10 cellular contexts compared by ENCODE assay signal in the genomic region with DNA sequence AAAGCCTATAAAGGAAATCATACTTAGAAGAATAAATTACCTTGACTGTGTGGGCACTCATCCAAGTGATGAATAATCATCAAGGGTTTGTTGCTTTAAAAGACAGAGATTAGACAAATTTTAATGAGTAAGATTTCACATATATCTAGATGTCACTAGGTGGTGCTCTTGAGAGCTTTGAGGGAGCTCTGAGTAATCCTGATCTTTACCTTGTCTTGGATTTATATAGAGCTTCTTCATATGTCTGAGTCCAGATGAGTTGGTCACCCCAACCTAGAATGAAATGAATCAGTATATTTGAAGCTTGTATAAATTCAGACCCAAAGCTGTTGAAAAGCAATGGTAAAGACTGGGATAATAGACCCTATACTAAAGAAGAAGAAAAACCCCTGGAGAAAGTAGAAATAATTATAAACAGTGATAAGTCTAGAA. TPM values are rescaled to one million over a fixed set of nuclear protein-coding genes. Genes with fewer than 3 reads are reported as not detected.
DNase-seq lines count a peak whose midpoint lies in the region; ATAC-seq, FAIRE-seq and TF ChIP-seq lines count a peak whose summit lies in the region.
"Had no signal": no experiment of that assay in that cellular context is flagged by ENCODE, and none has a peak within 500 bp of the region (broad histone marks: within the 10 kb centered on the region; RNA-seq: fewer than 3 reads in every experiment).

No MANE protein-coding gene starts in this region.

- no peaks in the 10 kb centered on the region for H3K4me1 Mint-ChIP-seq in activated CD8-positive, alpha-beta T cell treated with anti-CD3 and anti-CD28 coated beads, Interleukin-2, amount 10 ng/mL, durations not matched to agents 7 days and 5 days (ENCODE audit: low read depth)
- H3K4me1 Mint-ChIP-seq: CD4-positive, alpha-beta memory T cell had no signal

- H3K27ac ChIP-seq in upper lobe of right lung: no peak overlapping the region
- H3K27ac ChIP-seq in aorta (ENCODE audit: low read depth in 1 of 2, low read length in 2 of 2): no peak overlapping the region

- no peaks in the 10 kb centered on the region for H3K9me3 Mint-ChIP-seq in activated CD8-positive, alpha-beta T cell treated with anti-CD3 and anti-CD28 coated beads, Interleukin-2, amount 10 ng/mL, durations not matched to agents 7 days and 5 days (ENCODE audit: insufficient read depth)
- H3K9me3 Mint-ChIP-seq: CD4-positive, alpha-beta memory T cell; stimulated activated naive CD8-positive, alpha-beta T cell treated with anti-CD3 and anti-CD28 coated beads, Interleukin-15, Interleukin-2, amounts not matched to agents 100 ng/mL and 50 ng/mL, for 24 hours had no signal

- TF ChIP-seq CTCF in upper lobe of right lung (IDR thresholded peaks at IDR 0.05): peak; percentile 48

- ATAC-seq in HG02678 (IDR thresholded peaks at IDR 0.05; ENCODE audit: unreplicated experiment): peak; percentile 75
- ATAC-seq in activated CD8-positive, alpha-beta T cell treated with anti-CD3 and anti-CD28 coated beads, Interleukin-2, amount 10 ng/mL, durations not matched to agents 7 days and 5 days: peak; percentile 55
- ATAC-seq in upper lobe of right lung: peak; percentile 68
- no peak for ATAC-seq in aorta (ENCODE audit: low FRiP score)

- no peaks in the 10 kb centered on the region for H3K36me3 ChIP-seq in upper lobe of right lung
- no peaks in the 10 kb centered on the region for H3K36me3 ChIP-seq in aorta (ENCODE audit: control insufficient read depth in 1 of 2, insufficient read depth in 2 of 2, low read length in 1 of 2)

- H3K27me3 ChIP-seq in upper lobe of right lung: no peaks in the 10 kb centered on the region
- no peaks in the 10 kb centered on the region for H3K27me3 ChIP-seq in aorta (ENCODE audit: control insufficient read depth in 1 of 2, insufficient read depth in 2 of 2, low read length in 1 of 2)

- FAIRE-seq in islet of Langerhans (lab: Jason Lieb, UNC): peak; percentile 86

- intact Hi-C loops in upper lobe of right lung (cut with DNase I) (no loop called here), aorta (cut with DNase I) (loop anchor here (2.0 to 5.0 kb wide), 2 partner anchors 116 to 118 kb away; no protein-coding TSS in a partner anchor)

- peak; percentile 58 for DNase-seq in NCI-H510A treated with DMSO at 0.1 percent for 48 hours (lab: John Stamatoyannopoulos, UW)
- DNase-seq in NCI-H510A (lab: John Stamatoyannopoulos, UW): no peak
- peak; percentile 67 for DNase-seq in NCI-H2171 treated with DMSO at 0.1 percent for 48 hours (lab: John Stamatoyannopoulos, UW)
- DNase-seq in activated CD8-positive, alpha-beta T cell treated with anti-CD3 and anti-CD28 coated beads, Interleukin-2, amount 10 ng/mL, durations not matched to agents 7 days and 5 days: no peak
- no peak for DNase-seq in upper lobe of right lung
- no peak for DNase-seq in aorta

- H3K4me1 ChIP-seq in upper lobe of right lung: no peaks in the 10 kb centered on the region
- H3K4me1 ChIP-seq in aorta (ENCODE audit: control insufficient read depth in 1 of 2, insufficient read depth in 2 of 2, low read length in 2 of 2): no peaks in the 10 kb centered on the region

- CTCF ChIA-PET in activated CD8-positive, alpha-beta T cell treated with anti-CD3 and anti-CD28 coated beads, Interleukin-2, amount 10 ng/mL, durations not matched to agents 7 days and 5 days (lab: Charles Lee): interaction anchor here (0.7 to 2.6 kb wide), 10 partner anchors 8 to 120 kb away, joined by 3 to 13 read pairs (median 3); a partner anchor contains a TSS

- POLR2A ChIA-PET in activated CD8-positive, alpha-beta T cell treated with anti-CD3 and anti-CD28 coated beads, Interleukin-2, amount 10 ng/mL, durations not matched to agents 7 days and 5 days (lab: Charles Lee): no interaction called here

- no peaks in the 10 kb centered on the region for H3K36me3 Mint-ChIP-seq in activated CD8-positive, alpha-beta T cell treated with anti-CD3 and anti-CD28 coated beads, Interleukin-2, amount 10 ng/mL, durations not matched to agents 7 days and 5 days (ENCODE audit: low read depth)
- H3K36me3 Mint-ChIP-seq: CD4-positive, alpha-beta memory T cell had no signal

- no peaks in the 10 kb centered on the region for H3K9me3 ChIP-seq in upper lobe of right lung
- H3K9me3 ChIP-seq in aorta (ENCODE audit: control insufficient read depth, low read length): no peaks in the 10 kb centered on the region

- no peak overlapping the region for H3K4me3 ChIP-seq in upper lobe of right lung
- no peak overlapping the region for H3K4me3 ChIP-seq in aorta (ENCODE audit: low read length in 2 of 2)

- peaks cover 8% of the 10 kb centered on the region for H3K27me3 Mint-ChIP-seq in activated CD8-positive, alpha-beta T cell treated with anti-CD3 and anti-CD28 coated beads, Interleukin-2, amount 10 ng/mL, durations not matched to agents 7 days and 5 days (ENCODE audit: low read depth)

- H3K27ac Mint-ChIP-seq in activated CD8-positive, alpha-beta T cell treated with anti-CD3 and anti-CD28 coated beads, Interleukin-2, amount 10 ng/mL, durations not matched to agents 7 days and 5 days: no peak overlapping the region
- H3K27ac Mint-ChIP-seq: stimulated activated naive CD8-positive, alpha-beta T cell treated with anti-CD3 and anti-CD28 coated beads, Interleukin-15, Interleukin-2, amounts not matched to agents 100 ng/mL and 50 ng/mL, for 24 hours had no signal

- no peak overlapping the region for H3K4me3 Mint-ChIP-seq in activated CD8-positive, alpha-beta T cell treated with anti-CD3 and anti-CD28 coated beads, Interleukin-2, amount 10 ng/mL, durations not matched to agents 7 days and 5 days
- H3K4me3 Mint-ChIP-seq: CD4-positive, alpha-beta memory T cell; stimulated activated naive CD8-positive, alpha-beta T cell treated with anti-CD3 and anti-CD28 coated beads, Interleukin-15, Interleukin-2, amounts not matched to agents 100 ng/mL and 50 ng/mL, for 24 hours had no signal

RNA-seq across cellular contexts. Expression of a gene that starts 3.7 kb away (rescaled TPM):
- total RNA-seq in activated CD8-positive, alpha-beta T cell treated with anti-CD3 and anti-CD28 coated beads, Interleukin-2, amount 10 ng/mL, durations not matched to agents 7 days and 5 days: not detected
- total RNA-seq in upper lobe of right lung (66.3 TPM), aorta (not detected)
- polyA plus RNA-seq in aorta: 10 to 100 TPM in 1 of 2 donors, under 1 TPM in 1; 0.10 to 19.8 TPM
- total RNA-seq: CD4-positive, alpha-beta memory T cell had no signal
- polyA plus RNA-seq: CD4-positive, alpha-beta memory T cell had no signal

RNA-seq across cellular contexts. Expression of a gene that starts 47.6 kb away (rescaled TPM):
- 1 to 10 TPM in 1 of 2 experiments, under 1 TPM in 1; 0.81 to 1.3 TPM for total RNA-seq in activated CD8-positive, alpha-beta T cell treated with anti-CD3 and anti-CD28 coated beads, Interleukin-2, amount 10 ng/mL, durations not matched to agents 7 days and 5 days
- total RNA-seq in upper lobe of right lung (185 TPM), aorta (10 to 100 TPM in 1 of 2 donors, 1 to 10 TPM in 1; 8.5 to 20.9 TPM)
- 1 to 10 TPM; 1.5 to 7.9 TPM for polyA plus RNA-seq in aorta
- total RNA-seq: CD4-positive, alpha-beta memory T cell had no signal

Comparison
In these comparisons a context has a peak if more than half of its experiments do, and no peak if none do; other contexts are left out.
1. DNase-seq: peak in NCI-H510A treated with DMSO at 0.1 percent for 48 hours (single experiment) and NCI-H2171 treated with DMSO at 0.1 percent for 48 hours (single experiment); none in NCI-H510A (single experiment), activated CD8-positive, alpha-beta T cell treated with anti-CD3 and anti-CD28 coated beads, Interleukin-2, amount 10 ng/mL, durations not matched to agents 7 days and 5 days (single experiment), upper lobe of right lung (single experiment) and aorta (0 of 2).
2. RNA of a gene that starts 3.7 kb away (total RNA-seq): 66.3 TPM in upper lobe of right lung (single experiment); not detected in aorta and not detected in activated CD8-positive, alpha-beta T cell treated with anti-CD3 and anti-CD28 coated beads, Interleukin-2, amount 10 ng/mL, durations not matched to agents 7 days and 5 days; every median in the first group is over 10 times any median in the second.